In genomic region chr15:66800584-66801235, GRCh38 we compare ENCODE assay signal across 20 cellular contexts.
DNase-seq lines count a peak whose midpoint lies in the region; ATAC-seq, FAIRE-seq and TF ChIP-seq lines count a peak whose summit lies in the region.
"Had no signal": no experiment of that assay in that cellular context is flagged by ENCODE, and none has a peak within 500 bp of the region (broad histone marks: within the 10 kb centered on the region; RNA-seq: fewer than 3 reads in every experiment).

No MANE protein-coding gene starts in this region.

- in situ Hi-C loops in IMR-90 (cut with MboI; ENCODE audit: low sequenced_read_pairs) = no loop called here

- H2AK9ac ChIP-seq in IMR-90 (replicated peaks; ENCODE audit: low read depth, low read length, poor library complexity) = peak overlapping the region; percentile 29

- peaks cover 25% of the 10 kb centered on the region for H3K4me1 Mint-ChIP-seq in nephron
- H3K4me1 Mint-ChIP-seq: activated naive CD4-positive, alpha-beta T cell treated with anti-CD3 and anti-CD28 coated beads, Interleukin-2, amount 10 ng/mL, durations not matched to agents 7 days and 5 days had no signal

- H3K27me3 ChIP-seq in IMR-90 (ENCODE audit: control insufficient read depth, insufficient read depth, low read length) = no peaks in the 10 kb centered on the region
- H3K27me3 ChIP-seq: breast epithelium, SJSA1, upper lobe of right lung had no signal

- TF ChIP-seq POLR2A in A549 (IDR thresholded peaks at IDR 0.05; ENCODE audit: low read length) (no peak), IMR-90 (IDR thresholded peaks at IDR 0.05; ENCODE audit: low read depth, low read length) (no peak)

- no peak for TF ChIP-seq CTCF in A549 (IDR thresholded peaks at IDR 0.05)
- no peak for TF ChIP-seq CTCF in IMR-90 (conservative IDR thresholded peaks at IDR 0.05; ENCODE audit: low read depth, low read length)
- TF ChIP-seq CTCF in coronary artery (IDR thresholded peaks at IDR 0.05) = no peak
- no peak for TF ChIP-seq CTCF in nephron (IDR thresholded peaks at IDR 0.05; ENCODE audit: unreplicated experiment in 3 of 3)

- H3K9me3 ChIP-seq in A549 (no peaks in the 10 kb centered on the region; the same call in 2 of the 3 replicates), IMR-90 (ENCODE audit: control insufficient read depth, insufficient read depth, low read length) (no peaks in the 10 kb centered on the region)
- H3K9me3 ChIP-seq: breast epithelium, SJSA1, upper lobe of right lung had no signal

- no peak for TF ChIP-seq RAD21 in A549 (conservative IDR thresholded peaks at IDR 0.05 in 1 of 2, IDR thresholded peaks at IDR 0.05 in 1 of 2)
- TF ChIP-seq RAD21 in IMR-90 (IDR thresholded peaks at IDR 0.05; ENCODE audit: low read length) = no peak

- FAIRE-seq in A549 (lab: Jason Lieb, UNC) = no peak

- no TSS peak for BruUV-seq in IMR-90 (replicated peaks; lab: Mats Ljungman, UMichigan)

- peak overlapping the region; percentile 59 for H2BK5ac ChIP-seq in IMR-90 (ENCODE audit: low read depth, low read length, poor library complexity, severe bottlenecking)

- DNase-seq in A549 (ENCODE audit: low read depth in 1 of 2, low spot score in 1 of 2) (peak in 1 of 2 experiments; percentile 38), IMR-90 (no peak), coronary artery (ENCODE audit: low spot score) (peak; percentile 46), amygdala (lab: John Stamatoyannopoulos, UW) (no peak), NCI-H526 (lab: John Stamatoyannopoulos, UW) (no peak)
- DNase-seq: ACHN; activated CD4-positive, alpha-beta T cell treated with anti-CD3 and anti-CD28 coated beads for 1 hour; activated naive CD4-positive, alpha-beta T cell treated with anti-CD3 and anti-CD28 coated beads, Interleukin-2, amount 10 ng/mL, durations not matched to agents 7 days and 5 days; hippocampal formation; kidney glomerular epithelial cell; NCI-H1930; NCI-H446 treated with DMSO at 0.1 percent for 48 hours; occipital lobe; upper lobe of right lung had no signal

- H3K14ac ChIP-seq in IMR-90 (replicated peaks; ENCODE audit: low read depth, low read length) = peak overlapping the region; percentile 77

- peak overlapping the region; percentile 42; the same call in 1 of the 2 replicates for H3K23ac ChIP-seq in IMR-90 (ENCODE audit: low read depth, low read length)

- H3K27ac ChIP-seq in A549 (peak overlapping the region in 1 of 2 experiments; percentile 78; a peak in 3 of 6 replicates), IMR-90 (ENCODE audit: insufficient read depth, low read length) (peak overlapping the region; percentile 29), coronary artery (peak overlapping the region in 1 of 2 donors; percentile 28)
- H3K27ac ChIP-seq: upper lobe of right lung had no signal

- H4K8ac ChIP-seq in IMR-90 (ENCODE audit: low read depth in 2 of 2, low read length in 2 of 2) = peak overlapping the region; percentile 72 to 89; a peak in 3 of 4 replicates

- H4K5ac ChIP-seq in IMR-90 (ENCODE audit: low read depth, low read length) = peak overlapping the region; percentile 69

- H3K9ac ChIP-seq in IMR-90 (ENCODE audit: low read depth, low read length) = no peak overlapping the region

- H3K9me1 ChIP-seq in IMR-90 (ENCODE audit: insufficient read depth, low read length) = peaks cover 44% of the 10 kb centered on the region

- H3K4me2 ChIP-seq in A549 = peak overlapping the region; percentile 23; the same call in 1 of the 3 replicates
- no peak overlapping the region for H3K4me2 ChIP-seq in IMR-90 (ENCODE audit: low read depth, low read length)

- no peaks in the 10 kb centered on the region for H3K36me3 ChIP-seq in IMR-90 (ENCODE audit: control insufficient read depth, insufficient read depth, low read length)
- H3K36me3 ChIP-seq: breast epithelium, SJSA1, upper lobe of right lung had no signal

- CTCF ChIA-PET in A549 (lab: Yijun Ruan, JAX) (interaction anchor here (0.6 to 1.6 kb wide), 5 partner anchors 12 to 219 kb away, joined by 3 to 5 read pairs (median 4); no protein-coding TSS in a partner anchor), IMR-90 (lab: Yijun Ruan, JAX) (no interaction called here)

- H3K4me3 ChIP-seq in A549 (no peak overlapping the region), IMR-90 (ENCODE audit: insufficient read depth, low read depth, low read length) (no peak overlapping the region), coronary artery (no peak overlapping the region)
- H3K4me3 ChIP-seq: breast epithelium, SJSA1, upper lobe of right lung had no signal

- dilution Hi-C loops in IMR-90 (cut with HindIII; ENCODE audit: low sequenced_read_pairs, unreplicated experiment) = no loop called here

- H3K4me1 ChIP-seq in A549 (peaks cover 61% of the 10 kb centered on the region), IMR-90 (ENCODE audit: control insufficient read depth, insufficient read depth, low read length) (peaks cover 38% of the 10 kb centered on the region)

- no peak overlapping the region for H3K4me3 Mint-ChIP-seq in nephron
- H3K4me3 Mint-ChIP-seq: activated naive CD4-positive, alpha-beta T cell treated with anti-CD3 and anti-CD28 coated beads, Interleukin-2, amount 10 ng/mL, durations not matched to agents 7 days and 5 days; T-helper 2 cell treated with Interferon-gamma antibody and Interleukin-4, amounts not matched to agents 5 μg/mL and 100 μg/mL, for 36 hours had no signal

- H2AK5ac ChIP-seq in IMR-90 (ENCODE audit: low read depth, low read length) = peak overlapping the region; percentile 99

- POLR2A ChIA-PET in A549 (lab: Yijun Ruan, JAX) = no interaction called here
- POLR2A ChIA-PET in IMR-90 (lab: Charles Lee; ENCODE audit: unreplicated experiment) = no interaction called here

- H3K4ac ChIP-seq in IMR-90 (ENCODE audit: low read depth, low read length) = peak overlapping the region; percentile 100

- peaks cover 0 to 26% of the 10 kb centered on the region in 2 experiments; a peak in 2 of 4 replicates for H3K79me1 ChIP-seq in IMR-90 (ENCODE audit: low read depth in 1 of 2, low read length in 2 of 2)

- H2BK120ac ChIP-seq in IMR-90 (ENCODE audit: low read depth, low read length) = peak overlapping the region; percentile 99

- H3K27me3 Mint-ChIP-seq in nephron (ENCODE audit: low read depth) = peaks cover 4% of the 10 kb centered on the region

- H3K9me3 Mint-ChIP-seq in nephron = no peaks in the 10 kb centered on the region
- H3K9me3 Mint-ChIP-seq: activated naive CD4-positive, alpha-beta T cell treated with anti-CD3 and anti-CD28 coated beads, Interleukin-2, amount 10 ng/mL, durations not matched to agents 7 days and 5 days; T-helper 2 cell treated with Interferon-gamma antibody and Interleukin-4, amounts not matched to agents 5 μg/mL and 100 μg/mL, for 36 hours had no signal

- peak overlapping the region; percentile 7 to 95 (median 42) for H3K27ac Mint-ChIP-seq in nephron
- H3K27ac Mint-ChIP-seq: activated naive CD4-positive, alpha-beta T cell treated with anti-CD3 and anti-CD28 coated beads, Interleukin-2, amount 10 ng/mL, durations not matched to agents 7 days and 5 days; T-helper 2 cell treated with Interferon-gamma antibody and Interleukin-4, amounts not matched to agents 5 μg/mL and 100 μg/mL, for 36 hours had no signal

- H3K36me3 Mint-ChIP-seq in nephron (ENCODE audit: low read depth) = no peaks in the 10 kb centered on the region
- H3K36me3 Mint-ChIP-seq: activated naive CD4-positive, alpha-beta T cell treated with anti-CD3 and anti-CD28 coated beads, Interleukin-2, amount 10 ng/mL, durations not matched to agents 7 days and 5 days had no signal

- WGBS in A549 (ENCODE audit: missing lambda C conversion rate) = 91% methylated on average over 11 of the region's 11 CpGs
- no CpG with 5 or more reads among the region's 11 CpGs for WGBS in IMR-90 (ENCODE audit: extremely low coverage in 2 of 2, insufficient read length in 1 of 2), 2 experiments

- TF ChIP-seq EP300 in A549 (IDR thresholded peaks at IDR 0.05) = no peak

- H4K20me1 ChIP-seq in IMR-90 (ENCODE audit: insufficient read depth, low read length) = no peaks in the 10 kb centered on the region

- H3K56ac ChIP-seq in IMR-90 (ENCODE audit: extremely low read depth, insufficient read depth, low read length) = no peak overlapping the region

- H2BK15ac ChIP-seq in IMR-90 (ENCODE audit: low read depth, low read length) = peak overlapping the region; percentile 88; the same call in 2 of the 3 replicates

- H2AFZ ChIP-seq in IMR-90 (replicated peaks; ENCODE audit: low read length, poor library complexity) = peak overlapping the region; percentile 78

- peak overlapping the region; percentile 99 for H2BK20ac ChIP-seq in IMR-90 (ENCODE audit: low read depth, low read length)

- H4K91ac ChIP-seq in IMR-90 (ENCODE audit: insufficient read depth, low read depth, low read length) = peak overlapping the region; percentile 86

- no peak for ATAC-seq in A549
- no peak for ATAC-seq in IMR-90 (ENCODE audit: low read depth)
- no peak for ATAC-seq in HG03045 (IDR thresholded peaks at IDR 0.05; ENCODE audit: unreplicated experiment)
- no peak for ATAC-seq in HG02642 (IDR thresholded peaks at IDR 0.05; ENCODE audit: poor library complexity, unreplicated experiment)
- ATAC-seq: upper lobe of right lung had no signal

- intact Hi-C loops in IMR-90 (cut with micrococcal nuclease) = loop anchor here (5.0 kb wide), 1 partner anchor 42 kb away; no protein-coding TSS in a partner anchor

- H3K18ac ChIP-seq in IMR-90 (ENCODE audit: low read depth, low read length) = peak overlapping the region; percentile 37

TF ChIP-seq in A549, 52 proteins besides CTCF, POLR2A, EP300 and RAD21 (continues in another document):
- TF ChIP-seq HDAC2 (IDR thresholded peaks at IDR 0.05) = no peak
- no peak for TF ChIP-seq USF2 (IDR thresholded peaks at IDR 0.05)

TF ChIP-seq in IMR-90, 13 proteins besides CTCF, POLR2A, EP300 and RAD21 (continues in another document):
- TF ChIP-seq MXI1 (IDR thresholded peaks at IDR 0.05; ENCODE audit: borderline replicate concordance, low read depth, low read length) = no peak
- TF ChIP-seq USF2 (IDR thresholded peaks at IDR 0.05; ENCODE audit: low read depth, low read length) = no peak
- TF ChIP-seq RFX5 (IDR thresholded peaks at IDR 0.05; ENCODE audit: low read depth, low read length) = no peak
- no peak for TF ChIP-seq CHD1 (IDR thresholded peaks at IDR 0.05; ENCODE audit: low read depth, low read length)
- no peak for TF ChIP-seq CEBPB (IDR thresholded peaks at IDR 0.05; ENCODE audit: low read depth, low read length)
- TF ChIP-seq SMC3 (IDR thresholded peaks at IDR 0.05; ENCODE audit: low read depth, low read length) = no peak
- TF ChIP-seq NFE2L2 (IDR thresholded peaks at IDR 0.05; ENCODE audit: low read depth, low read length) = no peak
- TF ChIP-seq FOS (IDR thresholded peaks at IDR 0.05; ENCODE audit: low read depth, low read length) = no peak
- no peak for TF ChIP-seq BHLHE40 (IDR thresholded peaks at IDR 0.05; ENCODE audit: low read depth, low read length)
- no peak for TF ChIP-seq MAZ (IDR thresholded peaks at IDR 0.05; ENCODE audit: borderline replicate concordance, low read depth, low read length)
